In the genomic region with DNA sequence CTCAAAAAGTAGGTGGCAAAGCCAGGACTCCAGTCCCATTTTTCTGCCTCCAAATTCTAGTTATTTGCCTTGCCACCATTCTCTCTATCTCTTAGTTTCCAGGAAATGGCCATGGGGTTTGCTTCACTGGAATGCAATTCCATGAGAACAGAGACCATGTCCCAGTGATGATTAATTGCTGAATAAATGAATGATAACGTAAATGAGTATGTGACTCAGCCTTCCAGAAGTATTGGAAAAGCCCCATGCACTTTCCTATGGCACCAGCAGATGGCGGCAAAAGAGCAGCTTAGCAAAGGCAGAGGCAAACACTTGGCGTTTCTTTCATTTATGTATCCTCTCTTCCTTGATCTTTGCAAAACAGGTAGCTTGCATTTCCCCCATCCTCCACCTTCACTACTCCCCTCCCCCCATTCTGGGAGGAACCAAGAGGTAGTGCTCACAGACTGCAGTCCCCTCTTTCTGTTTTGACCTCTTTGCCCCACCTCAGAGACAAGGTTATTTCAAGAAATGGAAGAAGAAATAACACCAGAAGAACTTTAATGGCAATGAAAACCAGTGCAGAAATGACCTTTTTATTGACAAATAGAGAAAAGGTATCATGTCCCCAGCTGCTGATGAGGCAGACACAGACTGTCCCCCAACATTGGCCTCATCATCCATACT, we compare ENCODE assay signal across 9 cellular contexts. TPM values are rescaled to one million over a fixed set of nuclear protein-coding genes. Genes with fewer than 3 reads are reported as not detected.
DNase-seq lines count a peak whose midpoint lies in the region; ATAC-seq and TF ChIP-seq lines count a peak whose summit lies in the region.
"Had no signal": no experiment of that assay in that cellular context is flagged by ENCODE, and none has a peak within 500 bp of the region (broad histone marks: within the 10 kb centered on the region; RNA-seq: fewer than 3 reads in every experiment).

No MANE protein-coding gene starts in this region.

- H2AK5ac ChIP-seq in mesenchymal stem cell (ENCODE audit: low read length, severe bottlenecking): no peak overlapping the region

- no peak overlapping the region for H2BK120ac ChIP-seq in mesenchymal stem cell (ENCODE audit: low read depth, low read length)

- WGBS in mesenchymal stem cell: 0% methylated on average over 3 of the region's 3 CpGs

- in situ Hi-C loops in GM13977 (cut with MboI; ENCODE audit: low pct_unique_long_range_greater_than_20kb, low sequenced_read_pairs, unreplicated experiment): loop anchor here (25.0 kb wide), 1 partner anchor 975 kb away; no protein-coding TSS in a partner anchor

- no peak overlapping the region for H3K4me2 ChIP-seq in mesenchymal stem cell (ENCODE audit: low read length, poor library complexity, severe bottlenecking)

- no peak overlapping the region for H2BK15ac ChIP-seq in mesenchymal stem cell (ENCODE audit: low read depth, poor library complexity, severe bottlenecking)

- no peaks in the 10 kb centered on the region for H3K79me1 ChIP-seq in mesenchymal stem cell (replicated peaks; ENCODE audit: low read length, poor library complexity, severe bottlenecking)

- no peak overlapping the region for H3K27ac ChIP-seq in mesenchymal stem cell (ENCODE audit: low read length, poor library complexity, severe bottlenecking)
- H3K27ac ChIP-seq: skin epidermis had no signal

- H4K8ac ChIP-seq in mesenchymal stem cell (ENCODE audit: low read length): no peak overlapping the region

- peaks cover 7% of the 10 kb centered on the region for H3K4me1 ChIP-seq in mesenchymal stem cell (ENCODE audit: control insufficient read depth, insufficient read depth, low read depth, low read length)

- peak; percentile 91 for TF ChIP-seq CTCF in GM13977 (IDR thresholded peaks at IDR 0.05; ENCODE audit: extremely low read depth, insufficient read depth, missing control alignments)

- no peak overlapping the region for H3K23ac ChIP-seq in mesenchymal stem cell (ENCODE audit: low read length in 2 of 2)

- peaks cover 0 to 52% of the 10 kb centered on the region in 2 experiments for H3K27me3 ChIP-seq in mesenchymal stem cell (ENCODE audit: control insufficient read depth in 1 of 2, insufficient read depth in 1 of 2, low read length in 2 of 2)

- H3K9me3 ChIP-seq in mesenchymal stem cell (ENCODE audit: control insufficient read depth, low read length): no peaks in the 10 kb centered on the region

- no peak overlapping the region for H2AFZ ChIP-seq in mesenchymal stem cell (ENCODE audit: low read depth, low read length)

- H3K4me3 ChIP-seq in mesenchymal stem cell (ENCODE audit: insufficient read depth in 1 of 2, low read depth in 1 of 2, low read length in 2 of 2): no peak overlapping the region
- H3K4me3 ChIP-seq: skin epidermis had no signal

- DNase-seq in A172 (ENCODE audit: low spot score) (peak; percentile 77), GM13977 (ENCODE audit: low spot score) (peak; percentile 74), NCI-H345 treated with DMSO at 0.1 percent for 48 hours (lab: John Stamatoyannopoulos, UW; ENCODE audit: unreplicated experiment) (peak; percentile 67), mesenchymal stem cell (peak; percentile 86)
- DNase-seq in activated CD4-positive, alpha-beta T cell treated with anti-CD3 and anti-CD28 coated beads, Interleukin-2, amount 50 U/mL, for 48 hours: peak; percentile 75 to 77
- peak; percentile 27 for DNase-seq in effector CD8-positive, alpha-beta T cell (lab: John Stamatoyannopoulos, UW)
- peak; percentile 6 to 29 for DNase-seq in stimulated activated CD8-positive, alpha-beta memory T cell treated with anti-CD3 and anti-CD28 coated beads, Interleukin-4, amount 100 ng/mL, for 1 hour (ENCODE audit: low read depth in 2 of 2, low spot score in 1 of 2)

- H3K18ac ChIP-seq in mesenchymal stem cell (ENCODE audit: low read depth in 1 of 2, low read length in 2 of 2): no peak overlapping the region

- ATAC-seq in HG02571 (IDR thresholded peaks at IDR 0.05; ENCODE audit: unreplicated experiment): no peak

- H3K9ac ChIP-seq in mesenchymal stem cell (ENCODE audit: low read length): peak overlapping the region; percentile 21

- H4K91ac ChIP-seq in mesenchymal stem cell (ENCODE audit: low read length): no peak overlapping the region

- H3K4ac ChIP-seq in mesenchymal stem cell (ENCODE audit: low read depth in 1 of 2, low read length in 2 of 2): no peak overlapping the region

- no peak overlapping the region for H2BK5ac ChIP-seq in mesenchymal stem cell (ENCODE audit: low read depth, low read length, poor library complexity, severe bottlenecking)

- H3K14ac ChIP-seq in mesenchymal stem cell (ENCODE audit: low read length in 2 of 2): no peak overlapping the region

- H2BK12ac ChIP-seq in mesenchymal stem cell (ENCODE audit: low read length in 2 of 2): no peak overlapping the region

- H3K36me3 ChIP-seq in mesenchymal stem cell (ENCODE audit: control insufficient read depth in 1 of 2, insufficient read depth in 2 of 2, low read depth in 1 of 2, low read length in 2 of 2): no peaks in the 10 kb centered on the region

RNA-seq across cellular contexts. Expression of a gene that starts 21.3 kb away (rescaled TPM):
- total RNA-seq in A172 (2014; rRNA removed; shearing (Covaris generic)): 3.3 TPM in 2 replicates
- polyA plus RNA-seq in mesenchymal stem cell (2013, experiment 1 of 2): 59.8 TPM
- polyA plus RNA-seq in mesenchymal stem cell (2013, experiment 2 of 2): 57.6 TPM

Comparison
In these comparisons a context has a peak if more than half of its experiments do, and no peak if none do; other contexts are left out.
1. DNase-seq: peak in every context shown above with its lines; median percentile 86 in mesenchymal stem cell; 77 in A172; 76 in activated CD4-positive, alpha-beta T cell treated with anti-CD3 and anti-CD28 coated beads, Interleukin-2, amount 50 U/mL, for 48 hours; 74 in GM13977; 67 in NCI-H345 treated with DMSO at 0.1 percent for 48 hours; 27 in effector CD8-positive, alpha-beta T cell; 18 in stimulated activated CD8-positive, alpha-beta memory T cell treated with anti-CD3 and anti-CD28 coated beads, Interleukin-4, amount 100 ng/mL, for 1 hour.